ENCODE assay signal across 26 cellular contexts in the genomic region with DNA sequence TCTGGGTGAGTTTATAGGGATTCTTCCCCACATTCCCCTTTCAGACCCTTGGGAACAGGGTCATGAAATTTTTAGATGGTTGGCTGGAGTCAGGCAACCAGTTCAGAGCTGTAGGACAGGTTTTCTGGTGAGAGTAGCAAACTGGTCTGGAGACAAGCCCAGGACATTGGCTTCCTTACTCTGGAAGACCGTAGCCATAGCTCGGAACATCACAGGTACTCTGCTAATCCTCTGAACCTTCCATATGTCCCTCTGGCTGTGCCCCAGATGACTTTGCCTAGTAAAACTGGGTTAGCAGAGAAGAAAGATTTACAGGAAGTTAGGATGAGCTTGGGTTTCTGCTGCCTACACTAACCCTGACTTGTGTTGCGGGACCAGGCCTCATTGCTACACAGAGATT.
"Had no signal": no experiment of that assay in that cellular context is flagged by ENCODE, and none has a peak within 500 bp of the region (broad histone marks: within the 10 kb centered on the region; RNA-seq: fewer than 3 reads in every experiment).

No MANE protein-coding gene starts in this region.

- H3K27me3 ChIP-seq: esophagus squamous epithelium, gastroesophageal sphincter, hepatocyte, spleen, testis, tibial nerve, upper lobe of right lung, vagina had no signal

- FAIRE-seq: kidney had no signal

- H2AFZ ChIP-seq: hepatocyte had no signal

- H3K4me2 ChIP-seq: hepatocyte had no signal

- H3K27ac Mint-ChIP-seq: dendritic cell treated with granulocyte-macrophage colony-stimulating factor and Interleukin-4, amounts not matched to agents 40 ng/mL and 50 ng/mL, for 4 days; effector memory CD8-positive, alpha-beta T cell; nephron; stimulated activated naive B cell treated with anti-CD40 and anti-IgM and Interleukin-4, amounts not matched to agents 10 μg/mL and 1 μg/mL and 100 μg/mL, for 72 hours; stimulated activated naive CD8-positive, alpha-beta T cell treated with anti-CD3 and anti-CD28 coated beads, Interleukin-15, amount 100 ng/mL, for 72 hours had no signal

- H3K4me3 ChIP-seq: esophagus squamous epithelium, gastroesophageal sphincter, hepatocyte, lung, spleen, testis, tibial nerve, upper lobe of right lung, vagina had no signal

- H3K9me3 Mint-ChIP-seq: dendritic cell treated with granulocyte-macrophage colony-stimulating factor and Interleukin-4, amounts not matched to agents 40 ng/mL and 50 ng/mL, for 4 days; effector memory CD8-positive, alpha-beta T cell had no signal

- H3K79me2 ChIP-seq: hepatocyte had no signal

- DNase-seq: effector memory CD8-positive, alpha-beta T cell; esophagus squamous epithelium; foreskin fibroblast; head of caudate nucleus; kidney; left cardiac atrium; left ventricle myocardium superior; mesendoderm; naive B cell; posterior cingulate gyrus; spleen; stimulated activated CD4-positive, alpha-beta T cell treated with anti-CD3 and anti-CD28 coated beads, Interleukin-15, amount 100 ng/mL, for 24 hours; stimulated activated CD4-positive, alpha-beta T cell treated with anti-CD3 and anti-CD28 coated beads, Interleukin-1b, Interleukin-23, amount 100 ng/mL, for 48 hours; stimulated activated CD4-positive, alpha-beta T cell treated with anti-CD3 and anti-CD28 coated beads, Interleukin-4, amount 100 ng/mL, for 24 hours; stimulated activated naive B cell treated with anti-CD40 and anti-IgM and Interleukin-4, amounts not matched to agents 10 μg/mL and 1 μg/mL and 100 μg/mL, for 72 hours; stimulated activated naive CD8-positive, alpha-beta T cell treated with anti-CD3 and anti-CD28 coated beads, Interleukin-15, amount 100 ng/mL, for 72 hours; testis; upper lobe of right lung had no signal

- H3K4me3 Mint-ChIP-seq: dendritic cell treated with granulocyte-macrophage colony-stimulating factor and Interleukin-4, amounts not matched to agents 40 ng/mL and 50 ng/mL, for 4 days; effector memory CD8-positive, alpha-beta T cell; naive B cell; nephron; stimulated activated naive B cell treated with anti-CD40 and anti-IgM and Interleukin-4, amounts not matched to agents 10 μg/mL and 1 μg/mL and 100 μg/mL, for 72 hours; stimulated activated naive CD8-positive, alpha-beta T cell treated with anti-CD3 and anti-CD28 coated beads, Interleukin-15, amount 100 ng/mL, for 72 hours had no signal

- ATAC-seq: effector memory CD8-positive, alpha-beta T cell; gastroesophageal sphincter; left cardiac atrium; left ventricle myocardium superior; sciatic nerve; stimulated activated naive B cell treated with anti-CD40 and anti-IgM and Interleukin-4, amounts not matched to agents 10 μg/mL and 1 μg/mL and 100 μg/mL, for 72 hours; stimulated activated naive CD8-positive, alpha-beta T cell treated with anti-CD3 and anti-CD28 coated beads, Interleukin-15, amount 100 ng/mL, for 72 hours; upper lobe of right lung had no signal

- H3K36me3 Mint-ChIP-seq: naive B cell had no signal

- H3K27me3 Mint-ChIP-seq: naive B cell; stimulated activated naive B cell treated with anti-CD40 and anti-IgM and Interleukin-4, amounts not matched to agents 10 μg/mL and 1 μg/mL and 100 μg/mL, for 72 hours; stimulated activated naive CD8-positive, alpha-beta T cell treated with anti-CD3 and anti-CD28 coated beads, Interleukin-15, amount 100 ng/mL, for 72 hours had no signal

- H3K27ac ChIP-seq: esophagus squamous epithelium, gastroesophageal sphincter, hepatocyte, spleen, testis, tibial nerve, upper lobe of right lung, vagina had no signal

- H3K9me3 ChIP-seq: esophagus squamous epithelium, gastroesophageal sphincter, spleen, testis, tibial nerve, upper lobe of right lung, vagina had no signal

- H3K36me3 ChIP-seq: esophagus squamous epithelium, gastroesophageal sphincter, spleen, tibial nerve, upper lobe of right lung, vagina had no signal
